1 cellular context compared by ENCODE assay signal in the genomic region with DNA sequence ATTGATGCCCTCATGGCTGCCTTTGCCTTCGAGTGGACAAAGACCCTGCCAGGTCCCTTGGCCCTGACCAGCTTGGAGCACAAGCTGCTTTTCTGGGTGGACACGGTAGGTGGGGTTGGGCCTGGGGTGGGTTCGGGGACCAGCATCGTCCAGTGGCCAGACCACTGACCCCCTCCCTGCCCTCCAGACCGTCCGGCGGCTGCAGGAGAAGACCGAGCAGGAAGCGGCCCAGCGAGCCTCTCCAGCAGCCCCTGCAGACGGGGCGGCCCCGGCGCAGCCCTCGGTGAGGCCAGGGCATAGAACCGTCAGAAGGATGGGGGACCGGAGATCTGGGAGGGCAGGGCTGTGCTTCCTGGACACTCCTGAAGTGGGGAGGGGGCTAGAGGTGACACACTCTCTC.
TF ChIP-seq lines count a peak whose summit lies in the region.

No MANE protein-coding gene starts in this region.

TF ChIP-seq in HepG2, 621 proteins besides CTCF, POLR2A, EP300 and RAD21:
- no peak for TF ChIP-seq MED8 (CRISPR knock-in tag; IDR thresholded peaks at IDR 0.05; ENCODE audit: insufficient replicate concordance)
- no peak for TF ChIP-seq ZBTB10 (CRISPR knock-in tag; IDR thresholded peaks at IDR 0.05; ENCODE audit: borderline replicate concordance)
- no peak for TF ChIP-seq ZNF891 (CRISPR knock-in tag; IDR thresholded peaks at IDR 0.05)
- TF ChIP-seq MLX (CRISPR knock-in tag; IDR thresholded peaks at IDR 0.05): no peak
- no peak for TF ChIP-seq ZFP1 (CRISPR knock-in tag; IDR thresholded peaks at IDR 0.05)
- TF ChIP-seq AGO2 (optimal IDR thresholded peaks at IDR 0.05; ENCODE audit: low read depth, low read length): peak; percentile 69
- no peak for TF ChIP-seq IKZF1 (IDR thresholded peaks at IDR 0.05)
- peak; percentile 47; the same call in 1 of the 2 replicates for TF ChIP-seq RBFOX2 (IDR thresholded peaks at IDR 0.05; ENCODE audit: low read depth, low read length)
